Comparison of ENCODE assay signal across 24 cellular contexts in the genomic region with DNA sequence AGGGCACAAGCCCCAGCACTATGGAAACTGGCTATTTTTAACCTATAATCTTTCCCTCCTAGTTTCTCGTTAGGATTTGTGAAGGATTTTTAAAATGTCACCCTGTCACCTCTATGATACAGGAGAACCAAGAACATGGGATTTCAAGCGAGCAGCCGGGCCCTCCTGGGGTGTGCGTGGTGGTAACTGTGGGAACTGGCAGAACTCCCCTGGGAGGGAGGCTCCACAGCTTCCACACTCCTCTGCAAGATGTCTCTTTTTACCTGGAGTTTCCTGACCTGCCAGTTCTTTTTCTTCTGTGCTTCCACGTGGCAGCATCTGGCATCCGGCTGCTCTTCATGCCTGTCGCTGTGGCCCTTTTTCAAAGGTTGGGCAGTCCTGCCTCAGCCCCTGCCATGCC.
DNase-seq lines count a peak whose midpoint lies in the region; ATAC-seq and TF ChIP-seq lines count a peak whose summit lies in the region.
"Had no signal": no experiment of that assay in that cellular context is flagged by ENCODE, and none has a peak within 500 bp of the region (broad histone marks: within the 10 kb centered on the region; RNA-seq: fewer than 3 reads in every experiment).

No MANE protein-coding gene starts in this region.

- no peak overlapping the region for H4K91ac ChIP-seq in neuronal stem cell (ENCODE audit: low read depth, low read length, poor library complexity)

- peak overlapping the region in 3 of 5 experiments; percentile 36 to 75 (median 61) for H3K27ac Mint-ChIP-seq in brain
- H3K27ac Mint-ChIP-seq in stimulated activated effector memory CD8-positive, alpha-beta T cell treated with anti-CD3 and anti-CD28 coated beads, Interleukin-12 subunit alpha, Interleukin-12 subunit beta, amount 100 ng/mL, for 72 hours: no peak overlapping the region
- H3K27ac Mint-ChIP-seq: CD14-positive monocyte; CD4-positive, alpha-beta T cell had no signal

- peak overlapping the region in 1 of 2 donors; percentile 25 for H3K4me3 ChIP-seq in neuronal stem cell (ENCODE audit: low read length in 2 of 2)
- H3K4me3 ChIP-seq: A549; BLaER1 treated with 17β-estradiol and CSF1 and Interleukin-3, amounts not matched to agents 10 nM and 100 nM had no signal

- H2BK15ac ChIP-seq in neuronal stem cell (ENCODE audit: low read length): no peak overlapping the region

- peak overlapping the region; percentile 24 for H2BK5ac ChIP-seq in neuronal stem cell (ENCODE audit: low read length)

- H3K27me3 ChIP-seq in neuronal stem cell (ENCODE audit: control insufficient read depth in 3 of 3, insufficient read depth in 3 of 3, low read depth in 1 of 3, low read length in 3 of 3): peaks cover 0 to 2% (median 0%) of the 10 kb centered on the region in 3 experiments
- H3K27me3 ChIP-seq: BE2C; BLaER1 treated with 17β-estradiol and CSF1 and Interleukin-3, amounts not matched to agents 10 nM and 100 nM had no signal

- H3K4me2 ChIP-seq in neuronal stem cell (ENCODE audit: insufficient read depth, low read length, poor library complexity, severe bottlenecking): no peak overlapping the region
- H3K4me2 ChIP-seq: A549; BLaER1 treated with 17β-estradiol and CSF1 and Interleukin-3, amounts not matched to agents 10 nM and 100 nM had no signal

- H3K27ac ChIP-seq in neuronal stem cell (replicated peaks; ENCODE audit: low read length): no peak overlapping the region
- H3K27ac ChIP-seq: A549; BLaER1 treated with 17β-estradiol and CSF1 and Interleukin-3, amounts not matched to agents 10 nM and 100 nM had no signal

- no peak overlapping the region for H2BK12ac ChIP-seq in neuronal stem cell (ENCODE audit: low read length)

- peak overlapping the region; percentile 40 for H3K23ac ChIP-seq in neuronal stem cell (ENCODE audit: low read depth, low read length, poor library complexity)

- peaks cover 17% of the 10 kb centered on the region for H3K27me3 Mint-ChIP-seq in brain

- TF ChIP-seq CTCF in brain (conservative IDR thresholded peaks at IDR 0.05): no peak

- H3K9me3 ChIP-seq in neuronal stem cell (replicated peaks in 1 of 2; ENCODE audit: control insufficient read depth in 2 of 2, insufficient read depth in 1 of 2, low read depth in 1 of 2, low read length in 2 of 2): no peaks in the 10 kb centered on the region
- H3K9me3 ChIP-seq: A549; BE2C; BLaER1 treated with 17β-estradiol and CSF1 and Interleukin-3, amounts not matched to agents 10 nM and 100 nM had no signal

- H3K9ac ChIP-seq in neuronal stem cell (ENCODE audit: low read depth, low read length, poor library complexity): no peak overlapping the region
- H3K9ac ChIP-seq: BLaER1 treated with 17β-estradiol and CSF1 and Interleukin-3, amounts not matched to agents 10 nM and 100 nM had no signal

- no peak for ATAC-seq in GM19324 (IDR thresholded peaks at IDR 0.05; ENCODE audit: low FRiP score, unreplicated experiment)
- no peak for ATAC-seq in stimulated activated effector memory CD8-positive, alpha-beta T cell treated with anti-CD3 and anti-CD28 coated beads, Interleukin-12 subunit alpha, Interleukin-12 subunit beta, amount 100 ng/mL, for 72 hours

- no peaks in the 10 kb centered on the region for H3K79me1 ChIP-seq in neuronal stem cell (ENCODE audit: low read depth, low read length)

- no peak overlapping the region for H4K8ac ChIP-seq in neuronal stem cell (ENCODE audit: low read depth, low read length)

- H3K36me3 Mint-ChIP-seq in brain: no peaks in the 10 kb centered on the region
- no peaks in the 10 kb centered on the region for H3K36me3 Mint-ChIP-seq in stimulated activated effector memory CD8-positive, alpha-beta T cell treated with anti-CD3 and anti-CD28 coated beads, Interleukin-12 subunit alpha, Interleukin-12 subunit beta, amount 100 ng/mL, for 72 hours
- H3K36me3 Mint-ChIP-seq: CD14-positive monocyte had no signal

- H2AFZ ChIP-seq in neuronal stem cell (ENCODE audit: low read length): no peak overlapping the region

- no peaks in the 10 kb centered on the region for H3K36me3 ChIP-seq in neuronal stem cell (replicated peaks in 1 of 2; ENCODE audit: control insufficient read depth in 2 of 2, insufficient read depth in 2 of 2, low read length in 2 of 2)
- H3K36me3 ChIP-seq: BE2C; BLaER1 treated with 17β-estradiol and CSF1 and Interleukin-3, amounts not matched to agents 10 nM and 100 nM had no signal

- peaks cover 23% of the 10 kb centered on the region for H3K4me1 Mint-ChIP-seq in brain
- no peaks in the 10 kb centered on the region for H3K4me1 Mint-ChIP-seq in stimulated activated effector memory CD8-positive, alpha-beta T cell treated with anti-CD3 and anti-CD28 coated beads, Interleukin-12 subunit alpha, Interleukin-12 subunit beta, amount 100 ng/mL, for 72 hours

- DNase-seq in NCI-H345 treated with DMSO at 0.1 percent for 48 hours (lab: John Stamatoyannopoulos, UW; ENCODE audit: unreplicated experiment) (peak; percentile 9), NCI-H345 (lab: John Stamatoyannopoulos, UW) (no peak), NCI-H2171 (lab: John Stamatoyannopoulos, UW) (peak; percentile 73), neuronal stem cell (ENCODE audit: low spot score) (no peak)
- no peak for DNase-seq in stimulated activated effector memory CD8-positive, alpha-beta T cell treated with anti-CD3 and anti-CD28 coated beads, Interleukin-12 subunit alpha, Interleukin-12 subunit beta, amount 100 ng/mL, for 72 hours (ENCODE audit: low spot score in 2 of 2)
- no peak for DNase-seq in activated naive CD4-positive, alpha-beta T cell (lab: John Stamatoyannopoulos, UW)
- DNase-seq: 8988T; ACHN; AML-193; BE2C; Calu3; CD4-positive, alpha-beta T cell; COR-L47; DMS53; DMS79 treated with DMSO at 0.1 percent for 48 hours; GF-D8; GOT3; H7; HCEC 1CT had no signal

- H2BK120ac ChIP-seq in neuronal stem cell (ENCODE audit: low read depth, low read length): no peak overlapping the region

- no peak overlapping the region for H3K4me3 Mint-ChIP-seq in brain
- no peak overlapping the region for H3K4me3 Mint-ChIP-seq in stimulated activated effector memory CD8-positive, alpha-beta T cell treated with anti-CD3 and anti-CD28 coated beads, Interleukin-12 subunit alpha, Interleukin-12 subunit beta, amount 100 ng/mL, for 72 hours
- H3K4me3 Mint-ChIP-seq: CD4-positive, alpha-beta T cell had no signal

- no peak overlapping the region for H3K14ac ChIP-seq in neuronal stem cell (ENCODE audit: low read length)

- H2AK5ac ChIP-seq in neuronal stem cell (ENCODE audit: low read depth, low read length): no peak overlapping the region

- H3K4me1 ChIP-seq in neuronal stem cell (ENCODE audit: control insufficient read depth in 2 of 2, insufficient read depth in 1 of 2, low read depth in 1 of 2, low read length in 2 of 2): no peaks in the 10 kb centered on the region
- H3K4me1 ChIP-seq: A549, BE2C had no signal

- H3K18ac ChIP-seq in neuronal stem cell (ENCODE audit: low read length): peak overlapping the region; percentile 31

- WGBS in neuronal stem cell (ENCODE audit: extremely low coverage in 2 of 2, insufficient read length in 2 of 2, insufficient replicate concordance in 1 of 2), 2 donors: no CpG with 5 or more reads among the region's 7 CpGs

- peaks cover 0 to 6% (median 0%) of the 10 kb centered on the region in 5 experiments for H3K9me3 Mint-ChIP-seq in brain
- no peaks in the 10 kb centered on the region for H3K9me3 Mint-ChIP-seq in stimulated activated effector memory CD8-positive, alpha-beta T cell treated with anti-CD3 and anti-CD28 coated beads, Interleukin-12 subunit alpha, Interleukin-12 subunit beta, amount 100 ng/mL, for 72 hours
- H3K9me3 Mint-ChIP-seq: CD4-positive, alpha-beta T cell had no signal

- H3K4ac ChIP-seq in neuronal stem cell (ENCODE audit: low read length): no peak overlapping the region

Comparison
In these comparisons a context has a peak if more than half of its experiments do, and no peak if none do; other contexts are left out.
1. DNase-seq: peak in NCI-H345 treated with DMSO at 0.1 percent for 48 hours (single experiment) and NCI-H2171 (single experiment); none in NCI-H345 (single experiment), neuronal stem cell (single experiment), stimulated activated effector memory CD8-positive, alpha-beta T cell treated with anti-CD3 and anti-CD28 coated beads, Interleukin-12 subunit alpha, Interleukin-12 subunit beta, amount 100 ng/mL, for 72 hours (0 of 2) and activated naive CD4-positive, alpha-beta T cell (0 of 4).